ENCODE assay signal across 23 cellular contexts in the genomic region with DNA sequence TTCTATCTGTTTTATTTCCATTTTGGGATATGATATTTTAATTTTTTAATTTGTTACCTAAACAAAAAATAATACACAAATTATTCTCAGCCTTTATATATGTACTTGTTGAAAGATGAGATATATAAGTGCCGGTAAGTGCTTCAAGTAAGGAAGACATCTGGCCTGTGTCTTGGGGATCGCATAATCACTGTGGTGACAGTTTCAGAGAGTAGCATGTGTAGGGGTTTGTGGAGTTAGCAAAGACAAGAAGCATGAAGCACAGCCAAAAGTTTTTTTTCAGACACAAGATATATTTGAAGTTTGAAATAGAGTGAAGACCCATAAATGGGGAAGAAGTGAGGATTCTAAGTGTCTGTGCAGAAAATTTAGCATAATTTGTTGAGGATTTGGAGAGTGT.
"Had no signal": no experiment of that assay in that cellular context is flagged by ENCODE, and none has a peak within 500 bp of the region (broad histone marks: within the 10 kb centered on the region; RNA-seq: fewer than 3 reads in every experiment).

No MANE protein-coding gene starts in this region.

- H3K27ac ChIP-seq: left ventricle myocardium inferior, ovary, right atrium auricular region, right lobe of liver, tibial nerve, uterus had no signal

- H3K36me3 ChIP-seq: left ventricle myocardium inferior, ovary, right atrium auricular region, right lobe of liver, tibial nerve, uterus had no signal

- H3K9me3 Mint-ChIP-seq: mesothelial cell of epicardium; stimulated activated memory B cell treated with anti-CD40 and anti-IgM and Interleukin-4, amounts not matched to agents 10 μg/mL and 1 μg/mL and 100 μg/mL, for 72 hours; type B pancreatic cell had no signal

- H3K27me3 Mint-ChIP-seq: naive B cell; progenitor cell of endocrine pancreas; stimulated activated memory B cell treated with anti-CD40 and anti-IgM and Interleukin-4, amounts not matched to agents 10 μg/mL and 1 μg/mL and 100 μg/mL, for 72 hours; stimulated activated naive CD8-positive, alpha-beta T cell treated with anti-CD3 and anti-CD28 coated beads, Interleukin-15, amount 100 ng/mL, for 72 hours; type B pancreatic cell had no signal

- H3K4me1 ChIP-seq: left ventricle myocardium inferior, right atrium auricular region, right lobe of liver, tibial nerve, uterus had no signal

- ATAC-seq: left colon; natural killer cell; right lobe of liver; stimulated activated memory B cell treated with anti-CD40 and anti-IgM and Interleukin-4, amounts not matched to agents 10 μg/mL and 1 μg/mL and 100 μg/mL, for 72 hours; stimulated activated naive CD8-positive, alpha-beta T cell treated with anti-CD3 and anti-CD28 coated beads, Interleukin-15, amount 100 ng/mL, for 72 hours had no signal

- H3K4me3 Mint-ChIP-seq: mesothelial cell of epicardium; naive B cell; natural killer cell; stimulated activated memory B cell treated with anti-CD40 and anti-IgM and Interleukin-4, amounts not matched to agents 10 μg/mL and 1 μg/mL and 100 μg/mL, for 72 hours; stimulated activated naive CD8-positive, alpha-beta T cell treated with anti-CD3 and anti-CD28 coated beads, Interleukin-15, amount 100 ng/mL, for 72 hours; type B pancreatic cell had no signal

- H3K4me3 ChIP-seq: left ventricle myocardium inferior, lung, ovary, right atrium auricular region, right lobe of liver, smooth muscle cell, tibial nerve, uterus had no signal

- H3K27ac Mint-ChIP-seq: mesothelial cell of epicardium; naive B cell; natural killer cell; progenitor cell of endocrine pancreas; stimulated activated memory B cell treated with anti-CD40 and anti-IgM and Interleukin-4, amounts not matched to agents 10 μg/mL and 1 μg/mL and 100 μg/mL, for 72 hours; stimulated activated naive CD8-positive, alpha-beta T cell treated with anti-CD3 and anti-CD28 coated beads, Interleukin-15, amount 100 ng/mL, for 72 hours; type B pancreatic cell had no signal

- H3K27me3 ChIP-seq: ovary, right atrium auricular region, right lobe of liver, tibial nerve, uterus had no signal

- H3K9me3 ChIP-seq: left ventricle myocardium inferior, ovary, right atrium auricular region, right lobe of liver, tibial nerve, uterus had no signal

- H3K4me1 Mint-ChIP-seq: naive B cell; natural killer cell; stimulated activated memory B cell treated with anti-CD40 and anti-IgM and Interleukin-4, amounts not matched to agents 10 μg/mL and 1 μg/mL and 100 μg/mL, for 72 hours; stimulated activated naive CD8-positive, alpha-beta T cell treated with anti-CD3 and anti-CD28 coated beads, Interleukin-15, amount 100 ng/mL, for 72 hours had no signal

- DNase-seq: left colon; left ventricle myocardium inferior; mesendoderm; naive B cell; natural killer cell; ovary; right lobe of liver; stimulated activated CD4-positive, alpha-beta T cell treated with anti-CD3 and anti-CD28 coated beads, Interleukin-1b, Interleukin-23, amount 100 ng/mL, for 48 hours; stimulated activated CD4-positive, alpha-beta T cell treated with anti-CD3 and anti-CD28 coated beads, Interleukin-2, amount 100 ng/mL, for 48 hours; stimulated activated CD4-positive, alpha-beta T cell treated with anti-CD3 and anti-CD28 coated beads, Interleukin-4, amount 100 ng/mL, for 4 hours; stimulated activated CD8-positive, alpha-beta memory T cell treated with anti-CD3 and anti-CD28 coated beads, Interleukin-4, amount 100 ng/mL, for 48 hours; stimulated activated naive CD4-positive, alpha-beta T cell treated with Interleukin-2 at 50 U/mL for 16 hours; stimulated activated naive CD8-positive, alpha-beta T cell treated with anti-CD3 and anti-CD28 coated beads, Interleukin-15, amount 100 ng/mL, for 72 hours; substantia nigra; uterus had no signal

- H3K36me3 Mint-ChIP-seq: mesothelial cell of epicardium; naive B cell; natural killer cell; stimulated activated memory B cell treated with anti-CD40 and anti-IgM and Interleukin-4, amounts not matched to agents 10 μg/mL and 1 μg/mL and 100 μg/mL, for 72 hours; type B pancreatic cell had no signal
